1 cellular context compared by ENCODE assay signal in the genomic region with DNA sequence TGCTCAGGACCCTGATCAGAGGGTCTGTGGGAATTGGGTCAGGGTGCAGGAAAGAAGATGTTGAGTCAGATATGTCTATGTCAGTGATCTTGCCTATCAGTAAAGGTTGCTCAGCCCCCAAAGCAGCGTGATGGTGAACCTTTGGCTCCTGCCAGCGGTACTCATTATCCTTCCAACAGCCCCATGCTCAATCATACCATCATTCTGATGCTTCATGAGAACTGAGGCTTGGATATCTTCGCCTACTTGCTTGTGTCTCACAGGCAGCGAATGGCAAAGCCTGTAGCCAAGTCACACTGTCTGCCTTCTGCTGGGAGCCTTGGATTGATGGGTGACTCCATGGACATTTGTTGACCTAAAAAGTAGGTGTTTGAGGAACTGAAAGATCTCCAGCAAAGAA.
A peak's percentile ranks its signal among the peaks of the same experiment; 100 is the strongest.
TF ChIP-seq lines count a peak whose summit lies in the region.

No MANE protein-coding gene starts in this region.

TF ChIP-seq in K562, 482 proteins besides CTCF, POLR2A, EP300 and RAD21:
- TF ChIP-seq, protein P1, sequence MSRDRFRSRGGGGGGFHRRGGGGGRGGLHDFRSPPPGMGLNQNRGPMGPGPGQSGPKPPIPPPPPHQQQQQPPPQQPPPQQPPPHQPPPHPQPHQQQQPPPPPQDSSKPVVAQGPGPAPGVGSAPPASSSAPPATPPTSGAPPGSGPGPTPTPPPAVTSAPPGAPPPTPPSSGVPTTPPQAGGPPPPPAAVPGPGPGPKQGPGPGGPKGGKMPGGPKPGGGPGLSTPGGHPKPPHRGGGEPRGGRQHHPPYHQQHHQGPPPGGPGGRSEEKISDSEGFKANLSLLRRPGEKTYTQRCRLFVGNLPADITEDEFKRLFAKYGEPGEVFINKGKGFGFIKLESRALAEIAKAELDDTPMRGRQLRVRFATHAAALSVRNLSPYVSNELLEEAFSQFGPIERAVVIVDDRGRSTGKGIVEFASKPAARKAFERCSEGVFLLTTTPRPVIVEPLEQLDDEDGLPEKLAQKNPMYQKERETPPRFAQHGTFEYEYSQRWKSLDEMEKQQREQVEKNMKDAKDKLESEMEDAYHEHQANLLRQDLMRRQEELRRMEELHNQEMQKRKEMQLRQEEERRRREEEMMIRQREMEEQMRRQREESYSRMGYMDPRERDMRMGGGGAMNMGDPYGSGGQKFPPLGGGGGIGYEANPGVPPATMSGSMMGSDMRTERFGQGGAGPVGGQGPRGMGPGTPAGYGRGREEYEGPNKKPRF (IDR thresholded peaks at IDR 0.05; ENCODE audit: low read depth, low read length) = no peak
- TF ChIP-seq, protein P2, sequence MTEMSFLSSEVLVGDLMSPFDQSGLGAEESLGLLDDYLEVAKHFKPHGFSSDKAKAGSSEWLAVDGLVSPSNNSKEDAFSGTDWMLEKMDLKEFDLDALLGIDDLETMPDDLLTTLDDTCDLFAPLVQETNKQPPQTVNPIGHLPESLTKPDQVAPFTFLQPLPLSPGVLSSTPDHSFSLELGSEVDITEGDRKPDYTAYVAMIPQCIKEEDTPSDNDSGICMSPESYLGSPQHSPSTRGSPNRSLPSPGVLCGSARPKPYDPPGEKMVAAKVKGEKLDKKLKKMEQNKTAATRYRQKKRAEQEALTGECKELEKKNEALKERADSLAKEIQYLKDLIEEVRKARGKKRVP (CRISPR knock-in tag; IDR thresholded peaks at IDR 0.05) = no peak
- TF ChIP-seq WHSC1 (IDR thresholded peaks at IDR 0.05; ENCODE audit: low read length) (peak; percentile 89), HNRNPH1 (optimal IDR thresholded peaks at IDR 0.05; ENCODE audit: low read depth, low read length) (no peak)
TF ChIP-seq in K562: peak in this region for 1.
